In the genomic region with DNA sequence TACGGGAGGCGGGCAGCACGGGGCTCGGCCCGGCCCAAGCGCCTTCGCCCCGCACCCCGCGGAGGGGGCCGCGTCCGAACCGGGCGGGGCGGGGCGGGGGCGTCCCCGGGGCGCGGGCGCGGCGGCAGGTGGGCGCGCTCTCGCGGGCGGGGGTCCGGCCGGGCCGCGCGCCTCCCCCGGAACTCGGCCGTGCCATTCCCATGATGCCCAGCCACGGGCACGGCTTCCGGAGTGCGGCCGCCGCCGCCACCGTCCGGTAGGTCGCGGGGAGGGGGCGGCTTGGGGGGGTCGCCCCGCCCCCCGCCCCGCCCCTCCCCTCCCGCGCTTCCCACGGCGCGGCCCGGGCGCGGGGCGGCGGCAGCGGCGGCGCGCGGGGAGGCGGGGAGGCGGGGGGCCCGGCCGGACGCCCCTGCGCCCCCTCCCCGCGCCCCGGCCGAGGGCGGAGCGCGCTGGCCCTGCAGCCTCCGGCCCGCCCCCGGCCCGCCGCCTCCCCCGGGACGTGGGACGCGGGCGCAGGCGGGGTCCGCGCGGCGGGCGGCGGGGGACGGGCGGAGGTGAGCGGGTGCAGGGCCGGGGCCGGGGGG, we compare ENCODE assay signal across 1 cellular context.
TF ChIP-seq lines count a peak whose summit lies in the region.

PPP1R26 (plus strand) TSS at position 314 of the 584 bp plus-strand sequence. CDS start 4,729 bp downstream, outside the sequence.

TF ChIP-seq in IMR-90, 13 proteins besides CTCF, POLR2A, EP300 and RAD21:
- TF ChIP-seq MAZ (IDR thresholded peaks at IDR 0.05; ENCODE audit: borderline replicate concordance, low read depth, low read length): no peak
- TF ChIP-seq, protein P1, sequence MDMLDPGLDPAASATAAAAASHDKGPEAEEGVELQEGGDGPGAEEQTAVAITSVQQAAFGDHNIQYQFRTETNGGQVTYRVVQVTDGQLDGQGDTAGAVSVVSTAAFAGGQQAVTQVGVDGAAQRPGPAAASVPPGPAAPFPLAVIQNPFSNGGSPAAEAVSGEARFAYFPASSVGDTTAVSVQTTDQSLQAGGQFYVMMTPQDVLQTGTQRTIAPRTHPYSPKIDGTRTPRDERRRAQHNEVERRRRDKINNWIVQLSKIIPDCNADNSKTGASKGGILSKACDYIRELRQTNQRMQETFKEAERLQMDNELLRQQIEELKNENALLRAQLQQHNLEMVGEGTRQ (IDR thresholded peaks at IDR 0.05; ENCODE audit: low read depth, low read length): no peak
- TF ChIP-seq CEBPB (IDR thresholded peaks at IDR 0.05; ENCODE audit: low read depth, low read length): no peak
- TF ChIP-seq BHLHE40 (IDR thresholded peaks at IDR 0.05; ENCODE audit: low read depth, low read length): no peak
- no peak for TF ChIP-seq RCOR1 (IDR thresholded peaks at IDR 0.05; ENCODE audit: insufficient replicate concordance, low read length)
- no peak for TF ChIP-seq CHD1 (IDR thresholded peaks at IDR 0.05; ENCODE audit: low read depth, low read length)
- no peak for TF ChIP-seq NFE2L2 (IDR thresholded peaks at IDR 0.05; ENCODE audit: low read depth, low read length)
- no peak for TF ChIP-seq MXI1 (IDR thresholded peaks at IDR 0.05; ENCODE audit: borderline replicate concordance, low read depth, low read length)
- no peak for TF ChIP-seq FOS (IDR thresholded peaks at IDR 0.05; ENCODE audit: low read depth, low read length)
- no peak for TF ChIP-seq RFX5 (IDR thresholded peaks at IDR 0.05; ENCODE audit: low read depth, low read length)
- TF ChIP-seq MAFK (IDR thresholded peaks at IDR 0.05; ENCODE audit: low read depth, low read length): no peak
- TF ChIP-seq ELK1 (IDR thresholded peaks at IDR 0.05; ENCODE audit: borderline replicate concordance, low read depth, low read length): no peak
- no peak for TF ChIP-seq SMC3 (IDR thresholded peaks at IDR 0.05; ENCODE audit: low read depth, low read length)
TF ChIP-seq in IMR-90: peak in this region for 0.
